ENCODE assay signal across 23 cellular contexts in the genomic region with DNA sequence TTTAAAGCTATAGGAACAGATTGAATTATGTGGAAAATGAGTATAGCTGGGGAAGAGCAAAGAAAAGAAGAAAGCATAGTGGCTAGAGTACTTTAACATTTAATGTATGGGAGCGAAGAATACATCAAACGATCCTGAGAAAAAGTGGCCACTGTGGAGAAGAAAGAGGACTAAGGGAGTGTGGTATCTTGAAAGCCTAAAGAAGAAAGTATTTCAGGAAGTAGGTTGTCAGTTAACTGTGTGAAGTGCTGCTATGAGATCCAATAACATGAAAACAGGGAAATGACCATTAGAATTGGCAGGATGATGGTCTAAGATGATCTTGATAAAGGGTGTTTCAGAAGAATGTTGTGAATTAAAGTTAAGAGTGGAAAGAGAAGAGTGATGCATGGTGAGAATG.
"Had no signal": no experiment of that assay in that cellular context is flagged by ENCODE, and none has a peak within 500 bp of the region (broad histone marks: within the 10 kb centered on the region; RNA-seq: fewer than 3 reads in every experiment).

No MANE protein-coding gene starts in this region.

- DNase-seq: colonic mucosa; cortex of kidney; dermis blood vessel endothelial cell; dorsolateral prefrontal cortex; effector CD4-positive, alpha-beta T cell; effector CD8-positive, alpha-beta T cell; effector memory CD4-positive, alpha-beta T cell; effector memory CD8-positive, alpha-beta T cell; endodermal cell; erythroblast; esophagus squamous epithelium; foreskin fibroblast; foreskin keratinocyte; foreskin melanocyte; gastrocnemius medialis; glutamatergic neuron; head of caudate nucleus; heart left ventricle; heart right ventricle had no signal

- H3K36me3 ChIP-seq: colonic mucosa, esophagus muscularis mucosa, esophagus squamous epithelium, gastrocnemius medialis, gastroesophageal sphincter, heart left ventricle, heart right ventricle had no signal

- H3K9me3 ChIP-seq: colonic mucosa, esophagus squamous epithelium, gastrocnemius medialis had no signal

- H3K27ac ChIP-seq: colonic mucosa, coronary artery, dorsolateral prefrontal cortex, epithelial cell of prostate, esophagus muscularis mucosa, esophagus squamous epithelium, foreskin keratinocyte, gastrocnemius medialis, gastroesophageal sphincter, heart left ventricle, heart right ventricle had no signal

- H3K27me3 ChIP-seq: colonic mucosa, dorsolateral prefrontal cortex, esophagus muscularis mucosa, esophagus squamous epithelium, foreskin keratinocyte, gastrocnemius medialis, gastroesophageal sphincter, heart left ventricle, heart right ventricle had no signal

- H3K4me1 ChIP-seq: colonic mucosa, esophagus muscularis mucosa, esophagus squamous epithelium, foreskin keratinocyte, gastrocnemius medialis, gastroesophageal sphincter, heart left ventricle, heart right ventricle had no signal

- H3K4me3 ChIP-seq: colonic mucosa, coronary artery, dorsolateral prefrontal cortex, esophagus muscularis mucosa, esophagus squamous epithelium, gastrocnemius medialis, gastroesophageal sphincter, heart left ventricle, heart right ventricle had no signal
